Comparison of ENCODE assay signal across 22 cellular contexts in genomic region chrX:118367338-118367737, GRCh38.
"Had no signal": no experiment of that assay in that cellular context is flagged by ENCODE, and none has a peak within 500 bp of the region (broad histone marks: within the 10 kb centered on the region; RNA-seq: fewer than 3 reads in every experiment).

No MANE protein-coding gene starts in this region.

- DNase-seq: dermis blood vessel endothelial cell; dorsolateral prefrontal cortex; effector CD4-positive, alpha-beta T cell; effector memory CD4-positive, alpha-beta T cell; foreskin keratinocyte; head of caudate nucleus; heart right ventricle; hippocampal formation; left cardiac atrium; left lung; left ventricle myocardium superior; lower lobe of right lung; mesenchymal stem cell; mucosa of descending colon; naive B cell had no signal

- H3K36me3 Mint-ChIP-seq: naive B cell had no signal

- H3K27ac ChIP-seq: coronary artery, dorsolateral prefrontal cortex, esophagus muscularis mucosa, foreskin keratinocyte, gastroesophageal sphincter, heart right ventricle, left lung, lower lobe of right lung had no signal

- H3K9me3 ChIP-seq: esophagus muscularis mucosa, gastroesophageal sphincter, heart right ventricle, left lung, lower lobe of right lung, mucosa of descending colon had no signal

- H3K4me3 ChIP-seq: coronary artery, dorsolateral prefrontal cortex, esophagus muscularis mucosa, gastroesophageal sphincter, heart right ventricle, left lung, lower lobe of right lung, mucosa of descending colon had no signal

- H3K4me3 Mint-ChIP-seq: mesothelial cell of epicardium, naive B cell had no signal

- H3K27me3 ChIP-seq: esophagus muscularis mucosa, foreskin keratinocyte, gastroesophageal sphincter, heart right ventricle, left lung had no signal

- H3K27me3 Mint-ChIP-seq: naive B cell had no signal

- ATAC-seq: foreskin keratinocyte, gastroesophageal sphincter, heart right ventricle, left cardiac atrium, left lung, left ventricle myocardium superior, lower lobe of right lung, mucosa of descending colon had no signal

- H3K36me3 ChIP-seq: esophagus muscularis mucosa, gastroesophageal sphincter, heart right ventricle, left lung, lower lobe of right lung had no signal

- H3K27ac Mint-ChIP-seq: mesothelial cell of epicardium had no signal

- H3K4me1 ChIP-seq: gastroesophageal sphincter, left lung, lower lobe of right lung had no signal

- H3K9me3 Mint-ChIP-seq: naive B cell had no signal

- FAIRE-seq: endothelial cell of umbilical vein, frontal cortex, keratinocyte had no signal

- H3K4me1 Mint-ChIP-seq: mesothelial cell of epicardium had no signal
